Comparison of ENCODE assay signal across 8 cellular contexts in genomic region chr3:119257654-119258410, GRCh38. TPM values are rescaled to one million over a fixed set of nuclear protein-coding genes. Genes with fewer than 3 reads are reported as not detected.
DNase-seq lines count a peak whose midpoint lies in the region; ATAC-seq and FAIRE-seq lines count a peak whose summit lies in the region.

No MANE protein-coding gene starts in this region.

- H3K4me1 ChIP-seq in small intestine (ENCODE audit: control insufficient read depth in 2 of 2, insufficient read depth in 1 of 2, low read depth in 1 of 2, low read length in 1 of 2) (no peaks in the 10 kb centered on the region), HAP-1 (peaks cover 17% of the 10 kb centered on the region)

- H3K36me3 ChIP-seq in small intestine (ENCODE audit: control insufficient read depth in 2 of 2, insufficient read depth in 2 of 2, low read length in 2 of 2) (no peaks in the 10 kb centered on the region), HAP-1 (replicated peaks) (no peaks in the 10 kb centered on the region)

- FAIRE-seq in small intestine (lab: Jason Lieb, UNC), result no peak

- in situ Hi-C loops in HAP-1 (cut with MboI; ENCODE audit: low sequenced_read_pairs), result no loop called here

- no peaks in the 10 kb centered on the region for H3K27me3 ChIP-seq in small intestine (ENCODE audit: control insufficient read depth in 2 of 2, insufficient read depth in 2 of 2, low read length in 2 of 2)
- H3K27me3 ChIP-seq in HAP-1 (ENCODE audit: low read depth), result no peaks in the 10 kb centered on the region

- H3K27ac ChIP-seq in small intestine (ENCODE audit: low read depth in 1 of 2, low read length in 1 of 2) (no peak overlapping the region), caudate nucleus (ENCODE audit: low read depth, low read length) (no peak overlapping the region)

- no peak overlapping the region for H3K4me3 ChIP-seq in small intestine (ENCODE audit: low read depth in 1 of 2, low read length in 2 of 2)
- H3K4me3 ChIP-seq in HAP-1, result no peak overlapping the region

- DNase-seq in dermis blood vessel endothelial cell (peak; percentile 33), small intestine (peak; percentile 20), HuH-7 (ENCODE audit: low spot score) (no peak), HAP-1 (ENCODE audit: low spot score in 2 of 2) (no peak), caudate nucleus (lab: John Stamatoyannopoulos, UW) (no peak)

- 54 to 81% (median 70%) methylated on average over 8 of the region's 8 CpGs for WGBS in small intestine, 3 donors

- peak; percentile 61 for ATAC-seq in GM19468 (IDR thresholded peaks at IDR 0.05; ENCODE audit: extremely low read depth, unreplicated experiment)
- peak; percentile 47 for ATAC-seq in HG03520 (IDR thresholded peaks at IDR 0.05; ENCODE audit: unreplicated experiment)
- ATAC-seq in HG03196 (IDR thresholded peaks at IDR 0.05; ENCODE audit: unreplicated experiment), result no peak

- no peaks in the 10 kb centered on the region for H3K9me3 ChIP-seq in small intestine (ENCODE audit: control insufficient read depth, low read depth)
- no peaks in the 10 kb centered on the region for H3K9me3 ChIP-seq in HAP-1

RNA-seq across cellular contexts. Expression of gene B4GALT4, which starts 17.2 kb away (rescaled TPM):
- 4.2 and 9.0 TPM in 2 replicates for total RNA-seq in dermis blood vessel endothelial cell
- polyA plus RNA-seq in small intestine, result 10 to 100 TPM; 26.2 to 72.2 (median 35.4) TPM

RNA-seq across cellular contexts. Expression of gene ARHGAP31, which starts 36.4 kb away (rescaled TPM):
- total RNA-seq in dermis blood vessel endothelial cell, result 51.7 and 64.1 TPM in 2 replicates
- 1 to 10 TPM in 2 of 3 donors, under 1 TPM in 1; 0.89 to 6.4 (median 3.0) TPM for polyA plus RNA-seq in small intestine

Comparison
In these comparisons a context has a peak if more than half of its experiments do, and no peak if none do; other contexts are left out.
1. DNase-seq: peak in dermis blood vessel endothelial cell (single experiment) and small intestine (single experiment); none in HuH-7 (single experiment), HAP-1 (0 of 2) and caudate nucleus (0 of 61).